In the genomic region with DNA sequence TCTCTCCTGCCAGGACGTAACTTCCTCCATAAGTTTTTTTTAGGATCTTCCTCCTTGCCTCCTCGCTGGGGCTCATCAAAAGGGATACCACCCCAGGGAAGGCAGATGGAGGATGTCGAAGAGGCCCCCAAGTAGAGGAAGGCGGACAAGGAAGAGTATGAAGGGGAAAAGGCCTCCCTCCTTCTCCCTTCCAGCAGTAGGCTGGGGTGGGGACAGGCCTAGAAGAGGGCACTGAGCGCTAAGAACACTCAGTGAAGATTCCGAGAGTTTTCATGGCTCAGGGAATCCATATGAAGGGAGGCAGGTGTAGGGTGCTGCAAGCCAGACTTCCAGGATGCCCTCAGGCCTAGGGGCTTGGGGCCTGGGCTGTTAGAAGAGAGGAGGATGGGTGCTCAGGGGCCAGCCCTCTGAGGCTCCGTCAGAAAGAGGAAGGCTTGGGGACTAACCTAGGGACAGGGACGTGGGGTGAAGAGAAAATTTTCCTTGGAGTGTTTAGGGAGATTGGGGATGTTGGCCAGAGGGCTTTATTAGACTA, we compare ENCODE assay signal across 15 cellular contexts. TPM values are rescaled to one million over a fixed set of nuclear protein-coding genes. Genes with fewer than 3 reads are reported as not detected.
A peak's percentile ranks its signal among the peaks of the same experiment; 100 is the strongest.
DNase-seq lines count a peak whose midpoint lies in the region; ATAC-seq and TF ChIP-seq lines count a peak whose summit lies in the region.
"Had no signal": no experiment of that assay in that cellular context is flagged by ENCODE, and none has a peak within 500 bp of the region (broad histone marks: within the 10 kb centered on the region; RNA-seq: fewer than 3 reads in every experiment).

No MANE protein-coding gene starts in this region.

- H3K36me3 Mint-ChIP-seq in CD8-positive, alpha-beta memory T cell: peaks cover 0 to 2% (median 0%) of the 10 kb centered on the region in 3 donors
- no peaks in the 10 kb centered on the region for H3K36me3 Mint-ChIP-seq in WTC11

- CTCF ChIA-PET in CD8-positive, alpha-beta memory T cell (lab: Charles Lee): interaction anchor here (0.8 to 5.7 kb wide), 3 partner anchors 9 to 98 kb away, joined by 3 to 108 read pairs (median 5); no protein-coding TSS in a partner anchor
- CTCF ChIA-PET in WTC11 (lab: Charles Lee): interaction anchor here (0.5 to 6.6 kb wide), 8 partner anchors 11 to 532 kb away, joined by 3 to 132 read pairs (median 20); a partner anchor contains a TSS

- no peaks in the 10 kb centered on the region for H3K27me3 ChIP-seq in CD8-positive, alpha-beta memory T cell (ENCODE audit: insufficient read depth, low read length, poor library complexity, severe bottlenecking)
- H3K27me3 ChIP-seq in layer of hippocampus (ENCODE audit: control insufficient read depth, insufficient read depth, low read length): no peaks in the 10 kb centered on the region
- no peaks in the 10 kb centered on the region for H3K27me3 ChIP-seq in stomach smooth muscle (ENCODE audit: control insufficient read depth in 1 of 2, insufficient read depth in 2 of 2, low read length in 2 of 2)
- peaks cover 0 to 23% of the 10 kb centered on the region in 2 donors for H3K27me3 ChIP-seq in left lung
- H3K27me3 ChIP-seq: ovary had no signal

- H3K27ac Mint-ChIP-seq in CD8-positive, alpha-beta memory T cell: peak overlapping the region in 6 of 8 donors; percentile 2 to 92 (median 68)
- peak overlapping the region; percentile 96 for H3K27ac Mint-ChIP-seq in WTC11

- peaks cover 14 to 35% (median 23%) of the 10 kb centered on the region in 3 donors for H3K4me1 Mint-ChIP-seq in CD8-positive, alpha-beta memory T cell
- peaks cover 40% of the 10 kb centered on the region for H3K4me1 Mint-ChIP-seq in WTC11

- H3K4me3 ChIP-seq in CD8-positive, alpha-beta memory T cell (ENCODE audit: low read length): no peak overlapping the region
- H3K4me3 ChIP-seq in stomach smooth muscle (ENCODE audit: low read length in 2 of 2): no peak overlapping the region
- no peak overlapping the region for H3K4me3 ChIP-seq in left lung
- H3K4me3 ChIP-seq: ovary had no signal

- H3K4me3 Mint-ChIP-seq in CD8-positive, alpha-beta memory T cell: peak overlapping the region in 2 of 7 donors; percentile 41 to 87
- no peak overlapping the region for H3K4me3 Mint-ChIP-seq in WTC11

- no peaks in the 10 kb centered on the region for H3K9me3 Mint-ChIP-seq in CD8-positive, alpha-beta memory T cell
- no peaks in the 10 kb centered on the region for H3K9me3 Mint-ChIP-seq in WTC11

- ATAC-seq in WTC11: no peak
- ATAC-seq in GM19023 (IDR thresholded peaks at IDR 0.05; ENCODE audit: unreplicated experiment): no peak
- no peak for ATAC-seq in GM18517 (IDR thresholded peaks at IDR 0.05; ENCODE audit: unreplicated experiment)
- no peak for ATAC-seq in left lung
- ATAC-seq: left colon had no signal

- H3K9me3 ChIP-seq in CD8-positive, alpha-beta memory T cell (ENCODE audit: low read length): no peaks in the 10 kb centered on the region
- no peaks in the 10 kb centered on the region for H3K9me3 ChIP-seq in stomach smooth muscle (ENCODE audit: control insufficient read depth in 2 of 2, low read length in 2 of 2)
- H3K9me3 ChIP-seq in left lung: no peaks in the 10 kb centered on the region
- H3K9me3 ChIP-seq: ovary had no signal

- intact Hi-C loops in left lung (cut with DNase I): no loop called here

- DNase-seq in CD8-positive, alpha-beta memory T cell: no peak
- DNase-seq in WTC11 (ENCODE audit: low spot score): no peak
- DNase-seq in left lung: no peak
- DNase-seq: activated naive CD4-positive, alpha-beta T cell; activated T-cell treated with anti-CD3 and anti-CD28 coated beads for 4 hours; anterior cingulate cortex; DMS53; NCI-H2107; ovary; SIG-M5 had no signal

- peaks cover 8% of the 10 kb centered on the region for H3K4me1 ChIP-seq in CD8-positive, alpha-beta memory T cell (ENCODE audit: insufficient read depth, low read length)
- peaks cover 56% of the 10 kb centered on the region for H3K4me1 ChIP-seq in stomach smooth muscle (ENCODE audit: control insufficient read depth, insufficient read depth, low read length)
- H3K4me1 ChIP-seq in left lung: peaks cover 10 to 37% of the 10 kb centered on the region in 2 donors

- POLR2A ChIA-PET in CD8-positive, alpha-beta memory T cell (lab: Charles Lee): no interaction called here
- POLR2A ChIA-PET in WTC11 (lab: Charles Lee): no interaction called here

- peak overlapping the region in 1 of 2 donors; percentile 21 for H3K9ac ChIP-seq in stomach smooth muscle (ENCODE audit: low read length in 2 of 2)

- peaks cover 0 to 3% of the 10 kb centered on the region in 2 donors for H3K27me3 Mint-ChIP-seq in CD8-positive, alpha-beta memory T cell
- H3K27me3 Mint-ChIP-seq in WTC11 (ENCODE audit: low read depth): no peaks in the 10 kb centered on the region

- no peaks in the 10 kb centered on the region for H3K36me3 ChIP-seq in CD8-positive, alpha-beta memory T cell (ENCODE audit: insufficient read depth, low read length)
- H3K36me3 ChIP-seq in stomach smooth muscle (ENCODE audit: control insufficient read depth in 2 of 2, insufficient read depth in 2 of 2, low read length in 2 of 2) (no peaks in the 10 kb centered on the region), left lung (no peaks in the 10 kb centered on the region)
- H3K36me3 ChIP-seq: ovary had no signal

- no peak for TF ChIP-seq CTCF in WTC11 (IDR thresholded peaks at IDR 0.05)
- no peak for TF ChIP-seq CTCF in left lung (IDR thresholded peaks at IDR 0.05)

- no peak overlapping the region for H3K27ac ChIP-seq in CD8-positive, alpha-beta memory T cell (ENCODE audit: low read depth, low read length)
- peak overlapping the region; percentile 9 for H3K27ac ChIP-seq in layer of hippocampus (ENCODE audit: low read depth, low read length)
- peak overlapping the region; percentile 58 for H3K27ac ChIP-seq in stomach smooth muscle (ENCODE audit: low read length)
- no peak overlapping the region for H3K27ac ChIP-seq in left lung
- H3K27ac ChIP-seq: ovary had no signal

TF ChIP-seq in WTC11, 78 proteins besides CTCF, POLR2A, EP300 and RAD21 (continues in another document):
- TF ChIP-seq ZNF121 (CRISPR knock-in tag; IDR thresholded peaks at IDR 0.05) (no peak), NFE2L1 (CRISPR knock-in tag; IDR thresholded peaks at IDR 0.05) (no peak), ZBTB21 (CRISPR knock-in tag; IDR thresholded peaks at IDR 0.05; ENCODE audit: borderline replicate concordance) (no peak), NR1H2 (CRISPR knock-in tag; IDR thresholded peaks at IDR 0.05) (no peak)
- TF ChIP-seq, protein P1, sequence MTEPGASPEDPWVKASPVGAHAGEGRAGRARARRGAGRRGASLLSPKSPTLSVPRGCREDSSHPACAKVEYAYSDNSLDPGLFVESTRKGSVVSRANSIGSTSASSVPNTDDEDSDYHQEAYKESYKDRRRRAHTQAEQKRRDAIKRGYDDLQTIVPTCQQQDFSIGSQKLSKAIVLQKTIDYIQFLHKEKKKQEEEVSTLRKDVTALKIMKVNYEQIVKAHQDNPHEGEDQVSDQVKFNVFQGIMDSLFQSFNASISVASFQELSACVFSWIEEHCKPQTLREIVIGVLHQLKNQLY (CRISPR knock-in tag; IDR thresholded peaks at IDR 0.05): no peak
- TF ChIP-seq, protein P2, sequence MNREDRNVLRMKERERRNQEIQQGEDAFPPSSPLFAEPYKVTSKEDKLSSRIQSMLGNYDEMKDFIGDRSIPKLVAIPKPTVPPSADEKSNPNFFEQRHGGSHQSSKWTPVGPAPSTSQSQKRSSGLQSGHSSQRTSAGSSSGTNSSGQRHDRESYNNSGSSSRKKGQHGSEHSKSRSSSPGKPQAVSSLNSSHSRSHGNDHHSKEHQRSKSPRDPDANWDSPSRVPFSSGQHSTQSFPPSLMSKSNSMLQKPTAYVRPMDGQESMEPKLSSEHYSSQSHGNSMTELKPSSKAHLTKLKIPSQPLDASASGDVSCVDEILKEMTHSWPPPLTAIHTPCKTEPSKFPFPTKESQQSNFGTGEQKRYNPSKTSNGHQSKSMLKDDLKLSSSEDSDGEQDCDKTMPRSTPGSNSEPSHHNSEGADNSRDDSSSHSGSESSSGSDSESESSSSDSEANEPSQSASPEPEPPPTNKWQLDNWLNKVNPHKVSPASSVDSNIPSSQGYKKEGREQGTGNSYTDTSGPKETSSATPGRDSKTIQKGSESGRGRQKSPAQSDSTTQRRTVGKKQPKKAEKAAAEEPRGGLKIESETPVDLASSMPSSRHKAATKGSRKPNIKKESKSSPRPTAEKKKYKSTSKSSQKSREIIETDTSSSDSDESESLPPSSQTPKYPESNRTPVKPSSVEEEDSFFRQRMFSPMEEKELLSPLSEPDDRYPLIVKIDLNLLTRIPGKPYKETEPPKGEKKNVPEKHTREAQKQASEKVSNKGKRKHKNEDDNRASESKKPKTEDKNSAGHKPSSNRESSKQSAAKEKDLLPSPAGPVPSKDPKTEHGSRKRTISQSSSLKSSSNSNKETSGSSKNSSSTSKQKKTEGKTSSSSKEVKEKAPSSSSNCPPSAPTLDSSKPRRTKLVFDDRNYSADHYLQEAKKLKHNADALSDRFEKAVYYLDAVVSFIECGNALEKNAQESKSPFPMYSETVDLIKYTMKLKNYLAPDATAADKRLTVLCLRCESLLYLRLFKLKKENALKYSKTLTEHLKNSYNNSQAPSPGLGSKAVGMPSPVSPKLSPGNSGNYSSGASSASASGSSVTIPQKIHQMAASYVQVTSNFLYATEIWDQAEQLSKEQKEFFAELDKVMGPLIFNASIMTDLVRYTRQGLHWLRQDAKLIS (CRISPR knock-in tag; IDR thresholded peaks at IDR 0.05; ENCODE audit: borderline replicate concordance): no peak

RNA-seq across cellular contexts. Expression of a gene that starts 1.8 kb away (rescaled TPM):
- 1 to 10 TPM; 6.8 to 7.3 TPM for total RNA-seq in CD8-positive, alpha-beta memory T cell
- polyA plus RNA-seq in CD8-positive, alpha-beta memory T cell: 0.21 TPM
- total RNA-seq in WTC11 (2021) (10.2 to 14.4 TPM (median 12.5 TPM) in 3 replicates), left lung (10 to 100 TPM; 12.4 to 28.5 TPM)

RNA-seq across cellular contexts. Expression of a gene that starts 41.7 kb away (rescaled TPM):
- total RNA-seq in CD8-positive, alpha-beta memory T cell: 1 to 10 TPM; 2.7 to 3.4 TPM
- polyA plus RNA-seq in CD8-positive, alpha-beta memory T cell: 0.43 TPM
- total RNA-seq in WTC11 (2021) (12.1 to 20.1 TPM (median 19.2 TPM) in 3 replicates), left lung (10 to 100 TPM in 1 of 2 donors, 1 to 10 TPM in 1; 9.9 to 13.7 TPM)

RNA-seq across cellular contexts. Expression of a gene that starts 54.1 kb away (rescaled TPM):
- total RNA-seq in CD8-positive, alpha-beta memory T cell: 10 to 100 TPM; 39.7 to 41.7 TPM
- polyA plus RNA-seq in CD8-positive, alpha-beta memory T cell: 1.9 TPM
- total RNA-seq in WTC11 (2021) (66.7 to 72.2 TPM (median 66.9 TPM) in 3 replicates), left lung (10 to 100 TPM; 39.1 to 50.1 TPM)

RNA-seq across cellular contexts. Expression of a gene that starts 58.3 kb away (rescaled TPM):
- 100 to 1,000 TPM; 184 to 205 TPM for total RNA-seq in CD8-positive, alpha-beta memory T cell
- 190 TPM for polyA plus RNA-seq in CD8-positive, alpha-beta memory T cell
- total RNA-seq in WTC11 (2021): 108 to 115 TPM (median 110 TPM) in 3 replicates
- total RNA-seq in left lung: 100 to 1,000 TPM; 176 to 239 TPM

Comparison
In these comparisons a context has a peak if more than half of its experiments do, and no peak if none do; other contexts are left out.
1. H3K27ac ChIP-seq: peak in layer of hippocampus (single experiment) and stomach smooth muscle (single experiment); none in CD8-positive, alpha-beta memory T cell (single experiment) and left lung (0 of 2).